Comparison of ENCODE assay signal across 13 cellular contexts in the genomic region with DNA sequence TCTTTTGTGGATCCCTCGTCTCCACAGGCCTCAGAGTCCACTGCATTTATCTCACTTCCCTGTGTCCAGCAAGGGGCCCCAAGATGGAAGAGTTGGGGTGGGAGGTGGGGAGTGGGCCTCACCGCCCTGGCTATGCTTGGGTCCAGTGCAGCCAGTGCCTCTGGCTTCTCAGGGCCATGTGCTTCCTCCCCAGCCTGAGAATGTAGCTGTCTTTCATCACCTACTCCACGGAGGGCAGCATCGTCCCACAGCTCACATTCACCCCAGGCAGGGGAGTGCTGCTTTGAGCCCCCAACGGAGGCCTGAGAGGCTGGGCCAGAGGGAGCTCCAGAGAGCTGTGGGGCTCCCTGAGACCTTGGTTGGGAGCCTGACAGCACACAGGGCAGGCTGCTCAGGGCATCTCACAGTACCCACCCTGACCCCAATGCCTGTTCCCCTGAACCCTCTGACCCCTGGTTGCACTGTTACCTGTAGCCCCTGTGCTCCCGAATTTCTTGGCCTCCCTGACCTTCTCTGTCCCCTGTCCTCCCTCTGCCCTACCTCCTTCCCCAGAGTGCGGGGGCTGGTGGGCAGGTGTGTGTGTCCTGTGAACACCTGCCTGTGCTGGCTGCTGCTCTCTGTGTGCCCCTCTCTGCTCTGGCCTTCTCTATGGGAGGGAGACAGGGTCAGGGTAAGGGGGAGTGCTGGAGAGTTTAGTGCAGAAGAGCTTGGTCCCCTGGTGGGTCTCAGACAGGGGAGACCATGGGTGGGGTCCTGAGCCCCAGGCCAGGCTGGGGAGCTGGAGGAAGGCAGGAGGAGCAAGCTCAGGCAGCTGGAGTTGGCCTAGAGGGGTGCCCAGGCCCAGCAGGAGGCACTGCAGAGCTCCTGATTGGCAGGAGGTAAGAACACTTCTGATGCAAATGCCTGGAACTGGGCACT. TPM values are rescaled to one million over a fixed set of nuclear protein-coding genes. Genes with fewer than 3 reads are reported as not detected.
DNase-seq lines count a peak whose midpoint lies in the region; ATAC-seq lines count a peak whose summit lies in the region.
"Had no signal": no experiment of that assay in that cellular context is flagged by ENCODE, and none has a peak within 500 bp of the region (broad histone marks: within the 10 kb centered on the region; RNA-seq: fewer than 3 reads in every experiment).

No MANE protein-coding gene starts in this region.

- ATAC-seq in GM18517 (IDR thresholded peaks at IDR 0.05; ENCODE audit: unreplicated experiment) = no peak

- no peak overlapping the region for H3K4me3 ChIP-seq in SJCRH30
- peak overlapping the region in 1 of 5 donors; percentile 4 for H3K4me3 ChIP-seq in subcutaneous abdominal adipose tissue (ENCODE audit: low read depth in 1 of 5, low read length in 5 of 5)
- H3K4me3 ChIP-seq: sigmoid colon had no signal

- H3K9ac ChIP-seq in subcutaneous abdominal adipose tissue (ENCODE audit: low read length in 5 of 5) = no peak overlapping the region

- H3K27me3 ChIP-seq in SJCRH30 (no peaks in the 10 kb centered on the region), subcutaneous abdominal adipose tissue (ENCODE audit: control insufficient read depth in 5 of 5, insufficient read depth in 4 of 5, low read length in 5 of 5) (no peaks in the 10 kb centered on the region)
- H3K27me3 ChIP-seq: sigmoid colon had no signal

- H3K36me3 ChIP-seq in SJCRH30 (no peaks in the 10 kb centered on the region), subcutaneous abdominal adipose tissue (ENCODE audit: control insufficient read depth in 5 of 5, insufficient read depth in 5 of 5, low read length in 5 of 5) (no peaks in the 10 kb centered on the region)
- H3K36me3 ChIP-seq: sigmoid colon had no signal

- peak; percentile 52 for DNase-seq in activated CD8-positive, alpha-beta memory T cell treated with anti-CD3 and anti-CD28 coated beads for 24 hours
- DNase-seq in activated CD8-positive, alpha-beta memory T cell treated with anti-CD3 and anti-CD28 coated beads, Interleukin-2, amount 50 U/mL, for 48 hours = no peak
- DNase-seq in SJCRH30 (no peak), glomerular visceral epithelial cell (ENCODE audit: extremely low spot score) (peak; percentile 22), SIG-M5 (lab: John Stamatoyannopoulos, UW) (no peak)
- no peak for DNase-seq in activated naive CD4-positive, alpha-beta T cell treated with Interleukin-2 at 50 U/mL for 16 hours
- DNase-seq: activated T-cell treated with anti-CD3 and anti-CD28 coated beads, Interleukin-2, amount 50 U/mL, for 1 hour; AML-193; NCI-H2171 treated with DMSO at 0.1 percent for 48 hours; T-helper 1 cell had no signal

- peaks cover 16% of the 10 kb centered on the region for H3K4me1 ChIP-seq in SJCRH30
- H3K4me1 ChIP-seq in subcutaneous abdominal adipose tissue (ENCODE audit: control insufficient read depth in 5 of 5, insufficient read depth in 5 of 5, low read length in 5 of 5) = peaks cover 5 to 65% (median 43%) of the 10 kb centered on the region in 5 donors

- peak overlapping the region; percentile 61; the same call in 1 of the 2 replicates for H3K27ac ChIP-seq in SJCRH30
- peak overlapping the region; percentile 76 for H3K27ac ChIP-seq in subcutaneous abdominal adipose tissue (ENCODE audit: low read depth, low read length)

- H3K9me3 ChIP-seq in SJCRH30 (replicated peaks) = no peaks in the 10 kb centered on the region
- no peaks in the 10 kb centered on the region for H3K9me3 ChIP-seq in subcutaneous abdominal adipose tissue (ENCODE audit: control insufficient read depth in 5 of 5, low read length in 5 of 5)
- H3K9me3 ChIP-seq: sigmoid colon had no signal

RNA-seq across cellular contexts. Expression of a gene that starts 19.6 kb away (rescaled TPM):
- 2.6 and 2.7 TPM in 2 replicates for total RNA-seq in SJCRH30 (2014; rRNA removed; shearing (Covaris generic))

RNA-seq across cellular contexts. Expression of a gene that starts 55.5 kb away (rescaled TPM):
- total RNA-seq in SJCRH30 (2014; rRNA removed; shearing (Covaris generic)) = not detected in 2 replicates
- total RNA-seq: sigmoid colon had no signal

Comparison
In these comparisons a context has a peak if more than half of its experiments do, and no peak if none do; other contexts are left out.
1. DNase-seq: peak in activated CD8-positive, alpha-beta memory T cell treated with anti-CD3 and anti-CD28 coated beads for 24 hours (single experiment) and glomerular visceral epithelial cell (single experiment); none in activated CD8-positive, alpha-beta memory T cell treated with anti-CD3 and anti-CD28 coated beads, Interleukin-2, amount 50 U/mL, for 48 hours (single experiment), SJCRH30 (0 of 2), activated naive CD4-positive, alpha-beta T cell treated with Interleukin-2 at 50 U/mL for 16 hours (single experiment) and SIG-M5 (single experiment).